In genomic region chr16:61699640-61700039, GRCh38 we compare ENCODE assay signal across 5 cellular contexts.
DNase-seq lines count a peak whose midpoint lies in the region; ATAC-seq, FAIRE-seq and TF ChIP-seq lines count a peak whose summit lies in the region.
"Not testable (repeated sequence)": the region's sequence is repeated elsewhere in the genome, so short reads cannot be mapped to it uniquely, and the experiment has no call there.

No MANE protein-coding gene starts in this region.

- not testable (repeated sequence) for H3K4me3 ChIP-seq in kidney (ENCODE audit: low read length in 2 of 2); upper lobe of right lung

- H3K27me3 Mint-ChIP-seq in chondrocyte (ENCODE audit: low read depth) = not testable (repeated sequence)

- not testable (repeated sequence) for H3K4me3 Mint-ChIP-seq in chondrocyte (ENCODE audit: unreplicated experiment)

- not testable (repeated sequence) for H3K27me3 ChIP-seq in upper lobe of right lung

- intact Hi-C loops in Right ventricle myocardium inferior (cut with DNase I); kidney (cut with DNase I); upper lobe of right lung (cut with DNase I): not testable (repeated sequence)

- H3K4me1 ChIP-seq in kidney (ENCODE audit: control insufficient read depth in 1 of 2, insufficient read depth in 1 of 2, low read depth in 1 of 2, low read length in 2 of 2); upper lobe of right lung: not testable (repeated sequence)

- not testable (repeated sequence) for FAIRE-seq in kidney (lab: Jason Lieb, UNC)

- H3K36me3 Mint-ChIP-seq in chondrocyte (ENCODE audit: low read depth) = not testable (repeated sequence)

- TF ChIP-seq CTCF in chondrocyte (IDR thresholded peaks at IDR 0.05); kidney (IDR thresholded peaks at IDR 0.05; ENCODE audit: borderline replicate concordance, extremely low read depth, insufficient read depth); upper lobe of right lung (IDR thresholded peaks at IDR 0.05): not testable (repeated sequence)

- DNase-seq in chondrocyte (ENCODE audit: low spot score) (peak; percentile 25), Right ventricle myocardium inferior (ENCODE audit: missing footprints) (peak; percentile 51), kidney (peak; percentile 28), mesenteric fat pad (ENCODE audit: low spot score) (peak; percentile 57), upper lobe of right lung (peak; percentile 27)

- not testable (repeated sequence) for H3K9ac ChIP-seq in kidney (ENCODE audit: low read length in 2 of 2)

- not testable (repeated sequence) for H3K4me1 Mint-ChIP-seq in chondrocyte (ENCODE audit: low read depth)

- H3K9me3 ChIP-seq in kidney (ENCODE audit: control insufficient read depth in 1 of 2, low read length in 2 of 2); upper lobe of right lung: not testable (repeated sequence)

- not testable (repeated sequence) for ATAC-seq in Right ventricle myocardium inferior, upper lobe of right lung

- H3K36me3 ChIP-seq in kidney (ENCODE audit: control insufficient read depth in 1 of 2, insufficient read depth in 2 of 2, low read length in 2 of 2); upper lobe of right lung: not testable (repeated sequence)

- H3K9me3 Mint-ChIP-seq in chondrocyte (ENCODE audit: low read depth) = not testable (repeated sequence)

- not testable (repeated sequence) for H3K27ac ChIP-seq in kidney (ENCODE audit: low read depth in 2 of 2, low read length in 2 of 2); upper lobe of right lung

- not testable (repeated sequence) for H3K27ac Mint-ChIP-seq in chondrocyte (ENCODE audit: unreplicated experiment)
